Comparison of ENCODE assay signal across 8 cellular contexts in genomic region chr1:167059045-167059728, GRCh38. TPM values are rescaled to one million over a fixed set of nuclear protein-coding genes. Genes with fewer than 3 reads are reported as not detected.
A peak's percentile ranks its signal among the peaks of the same experiment; 100 is the strongest.
DNase-seq lines count a peak whose midpoint lies in the region; ATAC-seq and TF ChIP-seq lines count a peak whose summit lies in the region.

No MANE protein-coding gene starts in this region.

- CTCF ChIA-PET in BJ (lab: Yijun Ruan, JAX): interaction anchor here (0.6 to 18.3 kb wide), 47 partner anchors 9 to 635 kb away, joined by 3 to 343 read pairs (median 5); partner anchors contain the start of genes POU2F1, STYXL2 and TADA1

- H3K27me3 ChIP-seq in BJ (ENCODE audit: control insufficient read depth, insufficient read depth, low read length) (no peaks in the 10 kb centered on the region), WERI-Rb-1 (ENCODE audit: insufficient read depth, low read depth, severe bottlenecking) (no peaks in the 10 kb centered on the region), breast epithelium (peaks cover 0 to 6% of the 10 kb centered on the region in 2 donors)

- no peak overlapping the region for H3K4me3 ChIP-seq in BJ (ENCODE audit: low read depth, low read length)
- H3K4me3 ChIP-seq in WERI-Rb-1 (ENCODE audit: low read depth, low read length): no peak overlapping the region
- peak overlapping the region in 1 of 3 donors; percentile 1 for H3K4me3 ChIP-seq in breast epithelium

- no peak for TF ChIP-seq POLR2A in breast epithelium (IDR thresholded peaks at IDR 0.05)

- H3K27ac ChIP-seq in WERI-Rb-1 (no peak overlapping the region), breast epithelium (no peak overlapping the region)

- no peaks in the 10 kb centered on the region for H3K4me1 ChIP-seq in breast epithelium

- ATAC-seq in GM21515 (IDR thresholded peaks at IDR 0.05; ENCODE audit: unreplicated experiment): peak; percentile 50
- no peak for ATAC-seq in GM19452 (IDR thresholded peaks at IDR 0.05; ENCODE audit: unreplicated experiment)

- POLR2A ChIA-PET in BJ (lab: Charles Lee): no interaction called here

- TF ChIP-seq CTCF in BJ (IDR thresholded peaks at IDR 0.05; ENCODE audit: insufficient read depth, low read depth, low read length): peak; percentile 90
- TF ChIP-seq CTCF in WERI-Rb-1 (IDR thresholded peaks at IDR 0.05; ENCODE audit: low read depth, low read length): peak; percentile 74
- TF ChIP-seq CTCF in breast epithelium (IDR thresholded peaks at IDR 0.05): peak; percentile 85 to 92 (median 88)

- H3K36me3 ChIP-seq in BJ (ENCODE audit: control insufficient read depth, insufficient read depth, low read length): no peaks in the 10 kb centered on the region
- no peaks in the 10 kb centered on the region for H3K36me3 ChIP-seq in WERI-Rb-1
- H3K36me3 ChIP-seq in breast epithelium: no peaks in the 10 kb centered on the region

- H3K9me3 ChIP-seq in WERI-Rb-1 (ENCODE audit: severe bottlenecking) (no peaks in the 10 kb centered on the region), breast epithelium (no peaks in the 10 kb centered on the region)

- DNase-seq in BJ (ENCODE audit: low read depth) (no peak), NCI-H2081 (lab: John Stamatoyannopoulos, UW) (peak; percentile 45 to 63), WERI-Rb-1 (peak; percentile 59), breast epithelium (ENCODE audit: low spot score in 2 of 2) (peak; percentile 38 to 73), kidney tubule cell (ENCODE audit: low spot score) (peak; percentile 73)
- peak; percentile 84 to 87 for DNase-seq in stimulated activated CD4-positive, alpha-beta T cell treated with anti-CD3 and anti-CD28 coated beads, Interleukin-2, amount 100 ng/mL, for 24 hours

- intact Hi-C loops in breast epithelium (cut with DNase I; ENCODE audit: low total_unique reads): no loop called here

RNA-seq across cellular contexts. Expression of gene GPA33, which starts 31.0 kb away (rescaled TPM):
- polyA plus RNA-seq in BJ (2011; rRNA removed): not detected in 2 replicates
- not detected in 2 replicates for polyA minus RNA-seq in BJ (2011; rRNA and poly(A)+ RNA removed)
- total RNA-seq in breast epithelium: 1 to 10 TPM in 1 of 3 donors, under 1 TPM in 2; 0.15 to 3.6 (median 0.16) TPM

RNA-seq across cellular contexts. Expression of gene STYXL2, which starts 34.7 kb away (rescaled TPM):
- not detected in 2 replicates for polyA plus RNA-seq in BJ (2011; rRNA removed)
- not detected in 2 replicates for polyA minus RNA-seq in BJ (2011; rRNA and poly(A)+ RNA removed)
- under 1 TPM in 2 of 3 donors, not detected in 1; 0.16 to 0.33 TPM for total RNA-seq in breast epithelium
